12 cellular contexts compared by ENCODE assay signal in the genomic region with DNA sequence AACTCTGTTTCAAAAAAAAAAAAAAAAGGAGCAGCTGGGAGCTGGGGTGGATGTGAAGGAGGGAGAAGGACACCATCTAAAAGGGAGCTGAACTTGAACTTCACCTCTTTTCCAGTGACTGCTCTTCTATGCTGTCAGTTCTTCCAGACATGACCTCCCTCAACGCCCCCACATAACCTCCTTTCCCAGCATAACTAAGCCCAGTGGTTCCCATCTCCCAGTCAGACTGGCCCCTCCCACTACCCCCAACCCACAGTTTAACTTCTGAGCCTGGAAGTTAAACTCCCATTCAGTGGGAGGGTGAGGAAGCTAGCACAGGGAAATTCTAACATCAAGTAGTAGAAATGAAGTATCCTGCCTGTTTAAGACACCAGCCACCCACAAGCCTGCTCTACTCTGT. TPM values are rescaled to one million over a fixed set of nuclear protein-coding genes. Genes with fewer than 3 reads are reported as not detected.
DNase-seq lines count a peak whose midpoint lies in the region; ATAC-seq and TF ChIP-seq lines count a peak whose summit lies in the region.
"Had no signal": no experiment of that assay in that cellular context is flagged by ENCODE, and none has a peak within 500 bp of the region (broad histone marks: within the 10 kb centered on the region; RNA-seq: fewer than 3 reads in every experiment).

No MANE protein-coding gene starts in this region.

- no peak for TF ChIP-seq RAD21 in SK-N-SH (IDR thresholded peaks at IDR 0.05; ENCODE audit: low read length)

- peaks cover 5% of the 10 kb centered on the region; the same call in 1 of the 2 replicates for H4K20me1 ChIP-seq in SK-N-SH (ENCODE audit: insufficient read depth)

- intact Hi-C loops in dorsolateral prefrontal cortex (cut with DNase I) = loop anchor here in 1 of 2 donors (5.0 kb wide), 2 partner anchors 81 to 204 kb away; partner anchors contain the start of genes ATG13 and HARBI1
- intact Hi-C loops in psoas muscle (cut with DNase I) = no loop called here

- peaks cover 39 to 42% of the 10 kb centered on the region in 2 experiments for H3K36me3 ChIP-seq in SK-N-SH (replicated peaks in 1 of 2; ENCODE audit: control insufficient read depth in 1 of 2, insufficient read depth in 2 of 2, low read length in 1 of 2)
- H3K36me3 ChIP-seq in psoas muscle (ENCODE audit: insufficient read depth in 1 of 2, low read depth in 1 of 2) = peaks cover 9 to 44% of the 10 kb centered on the region in 2 donors

- CTCF ChIA-PET in SK-N-SH (lab: Yijun Ruan, JAX) = interaction anchor here (0.6 to 1.3 kb wide), 2 partner anchors 80 to 147 kb away, joined by 3 to 7 read pairs; no protein-coding TSS in a partner anchor

- POLR2A ChIA-PET in SK-N-SH (lab: Yijun Ruan, JAX) = no interaction called here

- H3K9ac ChIP-seq in SK-N-SH = 0 out of 2 replicates have a peak overlapping the region, but pooled peaks have one; percentile 7

- H3K79me2 ChIP-seq in SK-N-SH (ENCODE audit: insufficient read depth) = peaks cover 70% of the 10 kb centered on the region

- H3K9me3 ChIP-seq in SK-N-SH (no peaks in the 10 kb centered on the region), psoas muscle (no peaks in the 10 kb centered on the region)

- H3F3A ChIP-seq in SK-N-SH (replicated peaks; ENCODE audit: insufficient read depth) = peaks cover 7% of the 10 kb centered on the region

- TF ChIP-seq EP300 in SK-N-SH (IDR thresholded peaks at IDR 0.05; ENCODE audit: borderline replicate concordance in 1 of 2, low read depth in 1 of 2, low read length in 1 of 2) = no peak

- no peak for DNase-seq in SK-N-SH
- peak; percentile 20 for DNase-seq in NB4 (ENCODE audit: low read depth)
- DNase-seq in dorsolateral prefrontal cortex = no peak
- no peak for DNase-seq in psoas muscle
- DNase-seq in midbrain (lab: John Stamatoyannopoulos, UW) = no peak
- DNase-seq in NCI-H2029 treated with DMSO at 0.1 percent for 48 hours (lab: John Stamatoyannopoulos, UW) = no peak
- DNase-seq: 8988T, MM.1S, NCI-H526 treated with DMSO at 0.1 percent for 48 hours, SW 1271 had no signal

- H3K27ac ChIP-seq in SK-N-SH (ENCODE audit: low read depth in 2 of 2, low read length in 1 of 2) = peak overlapping the region in 1 of 2 experiments; percentile 36; a peak in 2 of 4 replicates
- peak overlapping the region in 57 of 59 donors; percentile 33 to 99 (median 96) for H3K27ac ChIP-seq in dorsolateral prefrontal cortex
- no peak overlapping the region for H3K27ac ChIP-seq in psoas muscle

- H3K4me1 ChIP-seq in SK-N-SH (ENCODE audit: control insufficient read depth in 1 of 2, insufficient read depth in 2 of 2, low read depth in 1 of 2, low read length in 1 of 2) = peaks cover 21 to 33% of the 10 kb centered on the region in 2 experiments; a peak in 3 of 4 replicates
- peaks cover 56% of the 10 kb centered on the region for H3K4me1 ChIP-seq in psoas muscle

- no peaks in the 10 kb centered on the region for H3K9me2 ChIP-seq in SK-N-SH

- H2AFZ ChIP-seq in SK-N-SH (ENCODE audit: low read depth) = no peak overlapping the region

- no peak for TF ChIP-seq POLR2A in NB4 (IDR thresholded peaks at IDR 0.05; ENCODE audit: extremely low read depth, insufficient read length)

- 76% methylated on average over 1 of the region's 1 CpG for WGBS in SK-N-SH (ENCODE audit: low lambda C conversion rate)
- 32 to 60% (median 50%) methylated on average over 1 of the region's 1 CpG for WGBS in psoas muscle, 3 donors

- peak overlapping the region; percentile 97 for H3K4me2 ChIP-seq in SK-N-SH

- TF ChIP-seq CTCF in SK-N-SH (IDR thresholded peaks at IDR 0.05) (no peak), NB4 (IDR thresholded peaks at IDR 0.05; ENCODE audit: low read depth, low read length) (no peak), dorsolateral prefrontal cortex (IDR thresholded peaks at IDR 0.05 in 54 of 56, conservative IDR thresholded peaks at IDR 0.05 in 2 of 56; ENCODE audit: low read depth in 1 of 56, partially characterized antibody in 56 of 56) (no peak), psoas muscle (IDR thresholded peaks at IDR 0.05) (no peak)

- H3K4me3 ChIP-seq in SK-N-SH (ENCODE audit: low read depth in 2 of 2, low read length in 1 of 2) (no peak overlapping the region), NB4 (ENCODE audit: low read depth, low read length) (peak overlapping the region; percentile 44), dorsolateral prefrontal cortex (peak overlapping the region in 45 of 59 donors; percentile 2 to 100 (median 97)), psoas muscle (peak overlapping the region; percentile 99)

- ATAC-seq in SK-N-SH treated with all-trans-retinoic acid at 6 μM for 48 hours (no peak), psoas muscle (no peak), HG02973 (IDR thresholded peaks at IDR 0.05; ENCODE audit: unreplicated experiment) (no peak)

- H3K27me3 ChIP-seq in SK-N-SH (ENCODE audit: insufficient read depth) = no peaks in the 10 kb centered on the region
- no peaks in the 10 kb centered on the region for H3K27me3 ChIP-seq in dorsolateral prefrontal cortex
- no peaks in the 10 kb centered on the region for H3K27me3 ChIP-seq in psoas muscle (ENCODE audit: insufficient read depth in 3 of 3, low read length in 2 of 3)

TF ChIP-seq in SK-N-SH, 30 proteins besides CTCF, POLR2A, EP300 and RAD21:
- TF ChIP-seq USF1 (IDR thresholded peaks at IDR 0.05; ENCODE audit: borderline replicate concordance, low read depth) (no peak), SMC3 (IDR thresholded peaks at IDR 0.05; ENCODE audit: low read depth, low read length) (no peak), FOXM1 (IDR thresholded peaks at IDR 0.05; ENCODE audit: low read depth) (no peak), ELF1 (IDR thresholded peaks at IDR 0.05) (no peak), FOXJ3 (CRISPR knock-in tag; IDR thresholded peaks at IDR 0.05) (no peak), TAF1 (IDR thresholded peaks at IDR 0.05; ENCODE audit: borderline replicate concordance, low read depth, low read length) (no peak), TEAD4 (IDR thresholded peaks at IDR 0.05; ENCODE audit: borderline replicate concordance, insufficient read depth) (no peak)
- TF ChIP-seq, protein P1, sequence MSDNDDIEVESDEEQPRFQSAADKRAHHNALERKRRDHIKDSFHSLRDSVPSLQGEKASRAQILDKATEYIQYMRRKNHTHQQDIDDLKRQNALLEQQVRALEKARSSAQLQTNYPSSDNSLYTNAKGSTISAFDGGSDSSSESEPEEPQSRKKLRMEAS (IDR thresholded peaks at IDR 0.05; ENCODE audit: low read depth) = no peak
TF ChIP-seq in SK-N-SH: peak in this region for 0.

TF ChIP-seq in SK-N-SH treated with all-trans-retinoic acid at 6 μM for 48 hours, 23 proteins besides CTCF, POLR2A, EP300 and RAD21 (continues in another document):
- TF ChIP-seq ZNF565 (CRISPR knock-in tag; conservative IDR thresholded peaks at IDR 0.05; ENCODE audit: low read depth) = no peak
- TF ChIP-seq ARNTL (CRISPR knock-in tag; IDR thresholded peaks at IDR 0.05; ENCODE audit: borderline replicate concordance, low read depth) = no peak
- TF ChIP-seq TSHZ2 (CRISPR knock-in tag; IDR thresholded peaks at IDR 0.05) = no peak

RNA-seq across cellular contexts. Expression of gene ARHGAP1, which starts 1.8 kb away (rescaled TPM):
- polyA plus RNA-seq in SK-N-SH (2012; rRNA removed) = 21.3 and 27.1 TPM in 2 replicates
- polyA plus RNA-seq in SK-N-SH (2012; cell fraction: cytosol; rRNA removed) = 15.1 and 19.6 TPM in 2 replicates
- 40.7 and 43.0 TPM in 2 replicates for polyA plus RNA-seq in SK-N-SH (2012; cell fraction: nucleus; rRNA removed)
- 100 to 1,000 TPM in 13 of 120 experiments, 10 to 100 TPM in 107; 52.6 to 143 (median 80.0) TPM for total RNA-seq in dorsolateral prefrontal cortex
- 10 to 100 TPM; 24.9 to 36.1 (median 31.4) TPM for total RNA-seq in psoas muscle
- polyA plus RNA-seq in psoas muscle = 10 to 100 TPM; 12.5 to 27.7 (median 20.4) TPM

RNA-seq across cellular contexts. Expression of gene ZNF408, which starts 2.2 kb away (rescaled TPM):
- polyA plus RNA-seq in SK-N-SH (2012; rRNA removed) = 5.9 and 7.1 TPM in 2 replicates
- 3.7 and 5.4 TPM in 2 replicates for polyA plus RNA-seq in SK-N-SH (2012; cell fraction: cytosol; rRNA removed)
- polyA plus RNA-seq in SK-N-SH (2012; cell fraction: nucleus; rRNA removed) = 19.3 and 23.1 TPM in 2 replicates
- 10 to 100 TPM in 20 of 120 experiments, 1 to 10 TPM in 100; 4.8 to 15.1 (median 8.4) TPM for total RNA-seq in dorsolateral prefrontal cortex
- total RNA-seq in psoas muscle = 10 to 100 TPM in 2 of 4 donors, 1 to 10 TPM in 2; 5.0 to 15.0 (median 9.8) TPM
- 10 to 100 TPM in 1 of 3 donors, 1 to 10 TPM in 2; 9.6 to 12.7 (median 9.9) TPM for polyA plus RNA-seq in psoas muscle

RNA-seq across cellular contexts. Expression of gene F2, which starts 20.4 kb away (rescaled TPM):
- polyA plus RNA-seq in SK-N-SH (2012; rRNA removed) = 0.07 TPM in 1 of 2 replicates, not detected in the other
- not detected in 2 replicates for polyA plus RNA-seq in SK-N-SH (2012; cell fraction: cytosol; rRNA removed)
- 0.04 TPM in 1 of 2 replicates, not detected in the other for polyA plus RNA-seq in SK-N-SH (2012; cell fraction: nucleus; rRNA removed)
- 1 to 10 TPM in 10 of 120 experiments, under 1 TPM in 35, not detected in 75; 0.14 to 1.5 (median 0.67) TPM for total RNA-seq in dorsolateral prefrontal cortex
- total RNA-seq in psoas muscle = under 1 TPM in 2 of 4 donors, not detected in 2; 0.16 to 0.26 TPM
- under 1 TPM in 2 of 3 donors, not detected in 1; 0.04 to 0.56 TPM for polyA plus RNA-seq in psoas muscle

Comparison
In these comparisons a context has a peak if more than half of its experiments do, and no peak if none do; other contexts are left out.
1. H3K4me3 ChIP-seq: peak in NB4 (single experiment), dorsolateral prefrontal cortex (45 of 59) and psoas muscle (single experiment); none in SK-N-SH (0 of 2).